In genomic region chr5:115033861-115034260, GRCh38 we compare ENCODE assay signal across 8 cellular contexts.
DNase-seq lines count a peak whose midpoint lies in the region; ATAC-seq, FAIRE-seq and TF ChIP-seq lines count a peak whose summit lies in the region.

No MANE protein-coding gene starts in this region.

- POLR2A ChIA-PET in HCT116 (lab: Charles Lee) (no interaction called here), PC-3 (lab: Charles Lee; ENCODE audit: unreplicated experiment) (no interaction called here)

- H3F3A ChIP-seq in PC-3 (ENCODE audit: low read length, unreplicated experiment), result no peaks in the 10 kb centered on the region

- RAD21 ChIA-PET in HCT116 (lab: Charles Lee; ENCODE audit: low non-redundant PET in 1 of 2, low total read pairs in 2 of 2, uncharacterized antibody in 2 of 2, unreplicated experiment in 2 of 2), result no interaction called here

- H3K4me2 ChIP-seq in HCT116 (ENCODE audit: low read length) (no peak overlapping the region), PC-3 (ENCODE audit: low read length) (no peak overlapping the region)

- WGBS in stomach, 5 donors, result 48 to 69% (median 63%) methylated on average over 4 of the region's 4 CpGs

- FAIRE-seq in D721Med (lab: Jason Lieb, UNC), result no peak

- H3K4me1 ChIP-seq in HCT116 (ENCODE audit: control insufficient read depth in 1 of 2, insufficient read depth in 2 of 2, low read length in 2 of 2) (no peaks in the 10 kb centered on the region), PC-3 (ENCODE audit: insufficient read depth, low read length) (no peaks in the 10 kb centered on the region), stomach (no peaks in the 10 kb centered on the region)

- H3K27ac ChIP-seq in HCT116 (ENCODE audit: low read depth, low read length) (no peak overlapping the region), PC-3 (ENCODE audit: low read length) (no peak overlapping the region), stomach (no peak overlapping the region)

- H3K9me3 ChIP-seq in HCT116 (ENCODE audit: control insufficient read depth in 1 of 2, insufficient read depth in 1 of 2, low read depth in 1 of 2, low read length in 2 of 2) (no peaks in the 10 kb centered on the region), PC-3 (ENCODE audit: low read length) (no peaks in the 10 kb centered on the region), stomach (peaks cover 0 to 42% (median 15%) of the 10 kb centered on the region in 4 donors)

- CTCF ChIA-PET in HCT116 (lab: Charles Lee), result no interaction called here
- CTCF ChIA-PET in PC-3 (lab: Charles Lee), result no interaction called here

- no peaks in the 10 kb centered on the region for H3K9me2 ChIP-seq in HCT116 (ENCODE audit: insufficient read depth)
- no peaks in the 10 kb centered on the region for H3K9me2 ChIP-seq in PC-3 (replicated peaks; ENCODE audit: low read length)

- TF ChIP-seq POLR2A in HCT116 (IDR thresholded peaks at IDR 0.05; ENCODE audit: borderline replicate concordance, extremely low read depth, insufficient read depth, insufficient read length) (no peak), stomach (IDR thresholded peaks at IDR 0.05) (no peak)

- TF ChIP-seq CTCF in D721Med (IDR thresholded peaks at IDR 0.05; ENCODE audit: insufficient read depth, missing control alignments) (peak; percentile 22), HCT116 (IDR thresholded peaks at IDR 0.05 in 2 of 3, conservative IDR thresholded peaks at IDR 0.05 in 1 of 3; ENCODE audit: borderline replicate concordance in 1 of 3, insufficient read depth in 1 of 3, low read depth in 2 of 3, low read length in 2 of 3) (peak; percentile 13 to 39 (median 38); a peak in 4 of 6 replicates), PC-3 (conservative IDR thresholded peaks at IDR 0.05; ENCODE audit: low read depth, low read length) (peak; percentile 42; the same call in 1 of the 2 replicates), stomach (IDR thresholded peaks at IDR 0.05) (no peak)

- no peak for DNase-seq in D721Med (ENCODE audit: insufficient read length, low spot score)
- no peak for DNase-seq in HCT116 (ENCODE audit: low read depth, low spot score)
- DNase-seq in PC-3, result no peak
- DNase-seq in iPS DF 19.7 (ENCODE audit: low read depth, low spot score), result peak; percentile 40
- DNase-seq in activated T-cell treated with anti-CD3 and anti-CD28 coated beads, Interleukin-2, amount 50 U/mL, for 48 hours, result no peak
- no peak for DNase-seq in stimulated activated CD4-positive, alpha-beta T cell treated with anti-CD3 and anti-CD28 coated beads, Interleukin-2, amount 100 ng/mL, for 48 hours
- DNase-seq in stomach, result no peak

- BruUV-seq in HCT116 (replicated peaks; lab: Mats Ljungman, UMichigan) (no TSS peak), PC-3 (replicated peaks; lab: Mats Ljungman, UMichigan) (no TSS peak)

- H3K4me3 ChIP-seq in HCT116 (replicated peaks in 1 of 2; ENCODE audit: low read depth in 1 of 2, low read length in 2 of 2), result no peak overlapping the region
- no peak overlapping the region for H3K4me3 ChIP-seq in PC-3 (ENCODE audit: low read length)
- no peak overlapping the region for H3K4me3 ChIP-seq in stomach

- H3K79me2 ChIP-seq in HCT116 (ENCODE audit: insufficient read depth, low read length), result no peaks in the 10 kb centered on the region
- no peaks in the 10 kb centered on the region for H3K79me2 ChIP-seq in PC-3 (ENCODE audit: low read length)

- no peak overlapping the region for H3K9ac ChIP-seq in HCT116 (ENCODE audit: low read length)
- no peak overlapping the region for H3K9ac ChIP-seq in PC-3 (ENCODE audit: low read length)

- peak; percentile 58 for TF ChIP-seq RAD21 in HCT116 (IDR thresholded peaks at IDR 0.05; ENCODE audit: low read depth)

- no peaks in the 10 kb centered on the region for H3K36me3 ChIP-seq in HCT116 (ENCODE audit: control insufficient read depth in 1 of 2, insufficient read depth in 2 of 2, low read length in 2 of 2)
- H3K36me3 ChIP-seq in PC-3 (ENCODE audit: low read depth, low read length), result no peaks in the 10 kb centered on the region
- H3K36me3 ChIP-seq in stomach, result no peaks in the 10 kb centered on the region

- H2AFZ ChIP-seq in HCT116 (ENCODE audit: low read depth, low read length, poor library complexity, severe bottlenecking), result no peak overlapping the region
- no peak overlapping the region for H2AFZ ChIP-seq in PC-3 (ENCODE audit: low read length)

- intact Hi-C loops in HCT116 (cut with micrococcal nuclease), result no loop called here
- intact Hi-C loops in PC-3 (cut with micrococcal nuclease), result no loop called here
- intact Hi-C loops in stomach (cut with DNase I; ENCODE audit: low total_unique reads), result no loop called here

- no peaks in the 10 kb centered on the region for H4K20me1 ChIP-seq in HCT116 (ENCODE audit: insufficient read depth)
- H4K20me1 ChIP-seq in PC-3 (ENCODE audit: low read length), result no peaks in the 10 kb centered on the region

- ATAC-seq in HCT116, result peak; percentile 67
- peak; percentile 55 for ATAC-seq in PC-3
- no peak for ATAC-seq in GM21360 (IDR thresholded peaks at IDR 0.05; ENCODE audit: unreplicated experiment)

- TF ChIP-seq EP300 in stomach (IDR thresholded peaks at IDR 0.05), result no peak

- H3K27me3 ChIP-seq in HCT116 (ENCODE audit: insufficient read depth, low read length) (no peaks in the 10 kb centered on the region), PC-3 (ENCODE audit: low read length) (peaks cover 11% of the 10 kb centered on the region), stomach (no peaks in the 10 kb centered on the region)

TF ChIP-seq in HCT116, 20 proteins besides CTCF, POLR2A, EP300 and RAD21:
- no peak for TF ChIP-seq CEBPB (IDR thresholded peaks at IDR 0.05; ENCODE audit: low read depth)
- TF ChIP-seq ZFX (IDR thresholded peaks at IDR 0.05), result no peak
- TF ChIP-seq EZH2phosphoT487 (IDR thresholded peaks at IDR 0.05; ENCODE audit: borderline replicate concordance), result no peak
- no peak for TF ChIP-seq MAX (IDR thresholded peaks at IDR 0.05)
- TF ChIP-seq TCF7L2 (IDR thresholded peaks at IDR 0.05; ENCODE audit: borderline replicate concordance, extremely low read depth, insufficient read depth, insufficient read length), result no peak
- no peak for TF ChIP-seq EGR1 (IDR thresholded peaks at IDR 0.05; ENCODE audit: low read depth)
- TF ChIP-seq YY1 (IDR thresholded peaks at IDR 0.05; ENCODE audit: extremely low read depth, insufficient replicate concordance, low read depth, low read length), result no peak
- no peak for TF ChIP-seq JUND (IDR thresholded peaks at IDR 0.05)
- TF ChIP-seq SP1 (IDR thresholded peaks at IDR 0.05; ENCODE audit: low read depth), result no peak

Comparison
In these comparisons a context has a peak if more than half of its experiments do, and no peak if none do; other contexts are left out.
1. CTCF ChIP-seq: peak in D721Med (single experiment), HCT116 (3 of 3) and PC-3 (single experiment); none in stomach (0 of 7).